ENCODE assay signal across 1 cellular context in genomic region chr5:127229185-127229889, GRCh38.
TF ChIP-seq lines count a peak whose summit lies in the region.

No MANE protein-coding gene starts in this region.

TF ChIP-seq in H1, 55 proteins besides CTCF, POLR2A, EP300 and RAD21:
- no peak for TF ChIP-seq EGR1 (IDR thresholded peaks at IDR 0.05; ENCODE audit: borderline replicate concordance, low read depth, low read length)
- 0 out of 2 replicates have a peak, but pooled peaks have one; percentile 17 for TF ChIP-seq KDM1A (IDR thresholded peaks at IDR 0.05; ENCODE audit: borderline replicate concordance, low read length)
- TF ChIP-seq E2F6 (IDR thresholded peaks at IDR 0.05): peak; percentile 91
- peak; percentile 78; the same call in 1 of the 2 replicates for TF ChIP-seq YY1 (IDR thresholded peaks at IDR 0.05; ENCODE audit: low read depth, low read length)
- no peak for TF ChIP-seq CBX8 (IDR thresholded peaks at IDR 0.05; ENCODE audit: borderline replicate concordance, low read depth, low read length)
- peak; percentile 48 for TF ChIP-seq RNF2 (IDR thresholded peaks at IDR 0.05; ENCODE audit: borderline replicate concordance, low read depth, low read length, missing control alignments, poor library complexity, severe bottlenecking)
- TF ChIP-seq TAF1 (IDR thresholded peaks at IDR 0.05; ENCODE audit: low read depth, low read length): peak; percentile 46; the same call in 1 of the 2 replicates
- TF ChIP-seq MAX (IDR thresholded peaks at IDR 0.05): peak; percentile 82
- 0 out of 2 replicates have a peak, but pooled peaks have one; percentile 37 for TF ChIP-seq CREB1 (IDR thresholded peaks at IDR 0.05)
- TF ChIP-seq JUND (IDR thresholded peaks at IDR 0.05; ENCODE audit: low read length): no peak
- TF ChIP-seq ATF2 (IDR thresholded peaks at IDR 0.05; ENCODE audit: low read length): peak; percentile 27; the same call in 1 of the 2 replicates
- peak; percentile 95 for TF ChIP-seq KDM4A (IDR thresholded peaks at IDR 0.05; ENCODE audit: low read depth, low read length, severe bottlenecking)
- TF ChIP-seq CHD7 (IDR thresholded peaks at IDR 0.05; ENCODE audit: insufficient replicate concordance, low read length): no peak
- peak; percentile 57; the same call in 1 of the 2 replicates for TF ChIP-seq PHF8 (conservative IDR thresholded peaks at IDR 0.05; ENCODE audit: low read depth, low read length)
- peak; percentile 45 for TF ChIP-seq EZH2 (IDR thresholded peaks at IDR 0.05; ENCODE audit: low read depth, low read length, severe bottlenecking)
- no peak for TF ChIP-seq BRCA1 (IDR thresholded peaks at IDR 0.05; ENCODE audit: low read depth, low read length)
- peak; percentile 97 for TF ChIP-seq ASH2L (IDR thresholded peaks at IDR 0.05; ENCODE audit: low read length)
- 0 out of 4 replicates have a peak, but pooled peaks of 1 of the 2 experiments have one; percentile 56 for TF ChIP-seq HDAC2 (IDR thresholded peaks at IDR 0.05; ENCODE audit: borderline replicate concordance in 1 of 2, low read depth in 2 of 2, low read length in 2 of 2)
- peak; percentile 50 for TF ChIP-seq TAF7 (optimal IDR thresholded peaks at IDR 0.05; ENCODE audit: borderline replicate concordance, low read depth, low read length)
- TF ChIP-seq RBBP5 (IDR thresholded peaks at IDR 0.05; ENCODE audit: borderline replicate concordance, low read depth, low read length): peak; percentile 66; the same call in 1 of the 2 replicates
